Comparison of ENCODE assay signal across 8 cellular contexts in genomic region chr5:181159286-181160143, GRCh38. TPM values are rescaled to one million over a fixed set of nuclear protein-coding genes. Genes with fewer than 3 reads are reported as not detected.
DNase-seq lines count a peak whose midpoint lies in the region; ATAC-seq and TF ChIP-seq lines count a peak whose summit lies in the region.

No MANE protein-coding gene starts in this region.

- H3K4me3 ChIP-seq in AG04450 (ENCODE audit: low read depth, low read length) = no peak overlapping the region

- H3K27me3 ChIP-seq in AG04450 (ENCODE audit: control insufficient read depth, insufficient read depth, low read length) = peaks cover 2% of the 10 kb centered on the region
- peaks cover 2% of the 10 kb centered on the region for H3K27me3 ChIP-seq in layer of hippocampus (ENCODE audit: control insufficient read depth, insufficient read depth, low read length)

- CTCF ChIA-PET in AG04450 (lab: Charles Lee) = interaction anchor here (0.9 to 2.0 kb wide), 8 partner anchors 9 to 375 kb away, joined by 3 to 8 read pairs (median 4); no protein-coding TSS in a partner anchor

- H3K9me3 ChIP-seq in AG04450 (ENCODE audit: control insufficient read depth, insufficient read depth, low read length) = no peaks in the 10 kb centered on the region; the same call in 1 of the 2 replicates

- peak overlapping the region; percentile 90 for H3K27ac ChIP-seq in AG04450 (ENCODE audit: low read depth, low read length)
- peak overlapping the region; percentile 85 for H3K27ac ChIP-seq in caudate nucleus (ENCODE audit: low read depth, low read length)
- peak overlapping the region; percentile 87 for H3K27ac ChIP-seq in layer of hippocampus (ENCODE audit: low read depth, low read length)

- POLR2A ChIA-PET in AG04450 (lab: Yijun Ruan, JAX) = no interaction called here

- peak; percentile 64 for ATAC-seq in GM18870 (IDR thresholded peaks at IDR 0.05; ENCODE audit: unreplicated experiment)
- ATAC-seq in HG03135 (IDR thresholded peaks at IDR 0.05; ENCODE audit: unreplicated experiment) = peak; percentile 72

- DNase-seq in AG04450 (ENCODE audit: low read depth, low spot score) = peak; percentile 38
- DNase-seq in NCI-H2227 treated with DMSO at 0.1 percent for 48 hours (lab: John Stamatoyannopoulos, UW) = peak; percentile 61
- peak; percentile 87 for DNase-seq in activated CD4-positive, CD25-positive, alpha-beta regulatory T cell treated with anti-CD3 and anti-CD28 coated beads, Interleukin-2, amount 50 U/mL, for 16 hours (ENCODE audit: low read depth, low spot score)
- peak in 60 of 61 donors; percentile 14 to 89 (median 74) for DNase-seq in caudate nucleus (lab: John Stamatoyannopoulos, UW)
- DNase-seq in stimulated activated CD4-positive, alpha-beta T cell treated with anti-CD3 and anti-CD28 coated beads, Interleukin-4, amount 100 ng/mL, for 24 hours = peak; percentile 94

- TF ChIP-seq CTCF in AG04450 (IDR thresholded peaks at IDR 0.05; ENCODE audit: low read depth, low read length) = peak; percentile 94

RNA-seq across cellular contexts. Expression of gene OR2V2, which starts 12.1 kb away (rescaled TPM):
- not detected in 2 replicates for polyA plus RNA-seq in AG04450 (2011; rRNA removed)
- not detected in 2 replicates for polyA minus RNA-seq in AG04450 (2011; rRNA and poly(A)+ RNA removed)

RNA-seq across cellular contexts. Expression of gene OR2V1, which starts 28.5 kb away (rescaled TPM):
- polyA plus RNA-seq in AG04450 (2011; rRNA removed) = not detected in 2 replicates
- polyA minus RNA-seq in AG04450 (2011; rRNA and poly(A)+ RNA removed) = not detected in 2 replicates

RNA-seq across cellular contexts. Expression of gene TRIM7, which starts 45.5 kb away (rescaled TPM):
- polyA plus RNA-seq in AG04450 (2011; rRNA removed) = 0.66 and 1.1 TPM in 2 replicates
- 0.17 and 0.18 TPM in 2 replicates for polyA minus RNA-seq in AG04450 (2011; rRNA and poly(A)+ RNA removed)

Comparison
In these comparisons a context has a peak if more than half of its experiments do, and no peak if none do; other contexts are left out.
1. DNase-seq: peak in every context shown above with its lines; median percentile 94 in stimulated activated CD4-positive, alpha-beta T cell treated with anti-CD3 and anti-CD28 coated beads, Interleukin-4, amount 100 ng/mL, for 24 hours; 87 in activated CD4-positive, CD25-positive, alpha-beta regulatory T cell treated with anti-CD3 and anti-CD28 coated beads, Interleukin-2, amount 50 U/mL, for 16 hours; 74 in caudate nucleus; 61 in NCI-H2227 treated with DMSO at 0.1 percent for 48 hours; 38 in AG04450.